In genomic region chr1:31790140-31790539, GRCh38 we compare ENCODE assay signal across 19 cellular contexts. TPM values are rescaled to one million over a fixed set of nuclear protein-coding genes. Genes with fewer than 3 reads are reported as not detected.
DNase-seq lines count a peak whose midpoint lies in the region; ATAC-seq and TF ChIP-seq lines count a peak whose summit lies in the region.
"Had no signal": no experiment of that assay in that cellular context is flagged by ENCODE, and none has a peak within 500 bp of the region (broad histone marks: within the 10 kb centered on the region; RNA-seq: fewer than 3 reads in every experiment).

No MANE protein-coding gene starts in this region.

- no peak overlapping the region for H3K27ac Mint-ChIP-seq in activated CD8-positive, alpha-beta memory T cell treated with anti-CD3 and anti-CD28 coated beads, Interleukin-2, amount 10 ng/mL, durations not matched to agents 7 days and 5 days
- no peak overlapping the region for H3K27ac Mint-ChIP-seq in endodermal cell

- H3K27me3 ChIP-seq in endodermal cell (ENCODE audit: control insufficient read depth, insufficient read depth, low read length, poor library complexity, severe bottlenecking) (no peaks in the 10 kb centered on the region), osteoblast (ENCODE audit: insufficient read depth, low read length) (no peaks in the 10 kb centered on the region)
- H3K27me3 ChIP-seq: foreskin keratinocyte had no signal

- H3K9me3 Mint-ChIP-seq in activated CD8-positive, alpha-beta memory T cell treated with anti-CD3 and anti-CD28 coated beads, Interleukin-2, amount 10 ng/mL, durations not matched to agents 7 days and 5 days (ENCODE audit: low read depth), result no peaks in the 10 kb centered on the region
- H3K9me3 Mint-ChIP-seq in endodermal cell, result no peaks in the 10 kb centered on the region

- no peak overlapping the region for H2AFZ ChIP-seq in osteoblast (ENCODE audit: low read length)

- no peak overlapping the region for H3K9ac ChIP-seq in endodermal cell (ENCODE audit: extremely low read depth, low read length, poor library complexity, severe bottlenecking)

- H3K4me1 ChIP-seq in endodermal cell (ENCODE audit: control insufficient read depth, insufficient read depth, low read length) (peaks cover 12% of the 10 kb centered on the region), osteoblast (ENCODE audit: insufficient read depth, low read length) (peaks cover 31% of the 10 kb centered on the region)

- H3K27ac ChIP-seq in endodermal cell (ENCODE audit: low read depth, low read length) (no peak overlapping the region), osteoblast (ENCODE audit: low read depth, low read length) (peak overlapping the region; percentile 69)
- H3K27ac ChIP-seq: 22Rv1, foreskin keratinocyte, left ventricle myocardium inferior had no signal

- DNase-seq in activated CD8-positive, alpha-beta memory T cell treated with anti-CD3 and anti-CD28 coated beads, Interleukin-2, amount 50 U/mL, for 4 hours, result peak; percentile 1
- no peak for DNase-seq in activated CD8-positive, alpha-beta memory T cell treated with anti-CD3 and anti-CD28 coated beads, Interleukin-2, amount 10 ng/mL, durations not matched to agents 7 days and 5 days
- peak; percentile 47 for DNase-seq in M059J (ENCODE audit: low read depth)
- DNase-seq in endodermal cell, result peak; percentile 31
- DNase-seq in osteoblast (ENCODE audit: insufficient read length, low spot score, missing footprints), result peak; percentile 86
- DNase-seq in medulla oblongata (ENCODE audit: extremely low spot score), result no peak
- no peak for DNase-seq in KBM-7
- DNase-seq: activated CD4-positive, alpha-beta T cell treated with anti-CD3 and anti-CD28 coated beads, Interleukin-2, amount 50 U/mL, for 4 hours; central memory CD4-positive, alpha-beta T cell; DND-41; foreskin keratinocyte; left ventricle myocardium inferior; NCI-H146; NCI-H345; SIG-M5; stimulated activated CD4-positive, alpha-beta T cell treated with anti-CD3 and anti-CD28 coated beads, Interleukin-4, amount 100 ng/mL, for 24 hours had no signal

- peaks cover 4% of the 10 kb centered on the region for H3K27me3 Mint-ChIP-seq in activated CD8-positive, alpha-beta memory T cell treated with anti-CD3 and anti-CD28 coated beads, Interleukin-2, amount 10 ng/mL, durations not matched to agents 7 days and 5 days
- H3K27me3 Mint-ChIP-seq in endodermal cell (ENCODE audit: insufficient read depth), result peaks cover 6% of the 10 kb centered on the region

- H3K36me3 ChIP-seq in endodermal cell (ENCODE audit: control insufficient read depth, insufficient read depth, low read length) (no peaks in the 10 kb centered on the region), osteoblast (ENCODE audit: insufficient read depth, low read length) (peaks cover 45% of the 10 kb centered on the region)
- H3K36me3 ChIP-seq: left ventricle myocardium inferior, tibial artery had no signal

- H3K4me3 ChIP-seq in endodermal cell (ENCODE audit: low read length) (no peak overlapping the region), osteoblast (ENCODE audit: insufficient read depth, low read length) (no peak overlapping the region)
- H3K4me3 ChIP-seq: left ventricle myocardium inferior, tibial artery had no signal

- 78 to 86% methylated on average over 3 of the region's 3 CpGs for WGBS in endodermal cell (ENCODE audit: insufficient coverage in 1 of 2, insufficient read length in 1 of 2), 2 experiments

- TF ChIP-seq CTCF in endodermal cell (conservative IDR thresholded peaks at IDR 0.05) (no peak), osteoblast (IDR thresholded peaks at IDR 0.05; ENCODE audit: extremely low read depth, low read depth, low read length) (no peak)

- in situ Hi-C loops in KBM-7 (cut with MboI; ENCODE audit: low pct_unique_long_range_greater_than_20kb, low sequenced_read_pairs), result no loop called here

- H3K79me2 ChIP-seq in osteoblast (ENCODE audit: insufficient read depth, low read length), result peaks cover 23% of the 10 kb centered on the region

- H3K9me3 ChIP-seq in endodermal cell (ENCODE audit: control insufficient read depth, low read length), result no peaks in the 10 kb centered on the region
- no peaks in the 10 kb centered on the region for H3K9me3 ChIP-seq in osteoblast (ENCODE audit: low read depth, low read length)
- H3K9me3 ChIP-seq: left ventricle myocardium inferior, tibial artery had no signal

- H3K4me3 Mint-ChIP-seq in activated CD8-positive, alpha-beta memory T cell treated with anti-CD3 and anti-CD28 coated beads, Interleukin-2, amount 10 ng/mL, durations not matched to agents 7 days and 5 days, result no peak overlapping the region
- no peak overlapping the region for H3K4me3 Mint-ChIP-seq in endodermal cell

- ATAC-seq in activated CD8-positive, alpha-beta memory T cell treated with anti-CD3 and anti-CD28 coated beads, Interleukin-2, amount 10 ng/mL, durations not matched to agents 7 days and 5 days, result no peak
- ATAC-seq in GM21515 (IDR thresholded peaks at IDR 0.05; ENCODE audit: unreplicated experiment), result no peak
- ATAC-seq: foreskin keratinocyte had no signal

- H4K20me1 ChIP-seq in osteoblast (ENCODE audit: insufficient read depth, low read length), result peaks cover 28% of the 10 kb centered on the region

- CTCF ChIA-PET in activated CD8-positive, alpha-beta memory T cell treated with anti-CD3 and anti-CD28 coated beads, Interleukin-2, amount 10 ng/mL, durations not matched to agents 7 days and 5 days (lab: Charles Lee), result interaction anchor here (0.9 to 5.5 kb wide), 16 partner anchors 9 to 173 kb away, joined by 3 to 100 read pairs (median 11); partner anchors contain the start of genes COL16A1, PEF1 and SPOCD1

- peaks cover 11% of the 10 kb centered on the region for H3K4me1 Mint-ChIP-seq in activated CD8-positive, alpha-beta memory T cell treated with anti-CD3 and anti-CD28 coated beads, Interleukin-2, amount 10 ng/mL, durations not matched to agents 7 days and 5 days
- H3K4me1 Mint-ChIP-seq in endodermal cell, result peaks cover 16% of the 10 kb centered on the region

- H3K4me2 ChIP-seq in osteoblast (ENCODE audit: insufficient read depth, low read length), result peak overlapping the region; percentile 93

- no peaks in the 10 kb centered on the region for H3K36me3 Mint-ChIP-seq in activated CD8-positive, alpha-beta memory T cell treated with anti-CD3 and anti-CD28 coated beads, Interleukin-2, amount 10 ng/mL, durations not matched to agents 7 days and 5 days
- no peaks in the 10 kb centered on the region for H3K36me3 Mint-ChIP-seq in endodermal cell (ENCODE audit: low read depth)

RNA-seq across cellular contexts. Expression of gene SPOCD1, which starts 25.7 kb away (rescaled TPM):
- not detected for total RNA-seq in activated CD8-positive, alpha-beta memory T cell treated with anti-CD3 and anti-CD28 coated beads, Interleukin-2, amount 10 ng/mL, durations not matched to agents 7 days and 5 days
- 33.0 and 52.0 TPM in 2 replicates for total RNA-seq in M059J (2014; rRNA removed; shearing (Covaris generic))
- total RNA-seq in endodermal cell (1 to 10 TPM; 2.0 to 3.1 TPM), osteoblast (58.6 and 67.8 TPM in 2 replicates)
- 1.00 TPM for polyA plus RNA-seq in endodermal cell (2013, experiment 1 of 2)
- polyA plus RNA-seq in endodermal cell (2013, experiment 2 of 2), result 1.4 TPM
- total RNA-seq: left ventricle myocardium inferior had no signal

RNA-seq across cellular contexts. Expression of gene ADGRB2, which starts 26.0 kb away (rescaled TPM):
- 1 to 10 TPM in 1 of 2 experiments, under 1 TPM in 1; 0.07 to 1.3 TPM for total RNA-seq in activated CD8-positive, alpha-beta memory T cell treated with anti-CD3 and anti-CD28 coated beads, Interleukin-2, amount 10 ng/mL, durations not matched to agents 7 days and 5 days
- 8.3 and 16.7 TPM in 2 replicates for total RNA-seq in M059J (2014; rRNA removed; shearing (Covaris generic))
- 10 to 100 TPM; 13.1 to 22.7 TPM for total RNA-seq in endodermal cell
- polyA plus RNA-seq in endodermal cell (2013, experiment 1 of 2), result 37.3 TPM
- polyA plus RNA-seq in endodermal cell (2013, experiment 2 of 2), result 34.7 TPM
- total RNA-seq in osteoblast, result 5.8 and 7.4 TPM in 2 replicates

Comparison
In these comparisons a context has a peak if more than half of its experiments do, and no peak if none do; other contexts are left out.
1. DNase-seq: peak in activated CD8-positive, alpha-beta memory T cell treated with anti-CD3 and anti-CD28 coated beads, Interleukin-2, amount 50 U/mL, for 4 hours (single experiment), M059J (single experiment), endodermal cell (single experiment) and osteoblast (single experiment); none in activated CD8-positive, alpha-beta memory T cell treated with anti-CD3 and anti-CD28 coated beads, Interleukin-2, amount 10 ng/mL, durations not matched to agents 7 days and 5 days (single experiment), medulla oblongata (single experiment) and KBM-7 (single experiment).